Comparison of ENCODE assay signal across 16 cellular contexts in genomic region chr19:1974381-1975066, GRCh38. TPM values are rescaled to one million over a fixed set of nuclear protein-coding genes. Genes with fewer than 3 reads are reported as not detected.
A peak's percentile ranks its signal among the peaks of the same experiment; 100 is the strongest.
DNase-seq lines count a peak whose midpoint lies in the region; ATAC-seq and TF ChIP-seq lines count a peak whose summit lies in the region.
"Had no signal": no experiment of that assay in that cellular context is flagged by ENCODE, and none has a peak within 500 bp of the region (broad histone marks: within the 10 kb centered on the region; RNA-seq: fewer than 3 reads in every experiment).

No MANE protein-coding gene starts in this region.

- H3K9ac ChIP-seq in fibroblast of lung (ENCODE audit: insufficient read depth, low read length) = no peak overlapping the region

- H3K27me3 ChIP-seq in fibroblast of lung (ENCODE audit: control insufficient read depth, insufficient read depth, low read length) = no peaks in the 10 kb centered on the region
- H3K27me3 ChIP-seq in WERI-Rb-1 (ENCODE audit: insufficient read depth, low read depth, severe bottlenecking) = no peaks in the 10 kb centered on the region
- H3K27me3 ChIP-seq: BLaER1 treated with 17β-estradiol and CSF1 and Interleukin-3, amounts not matched to agents 10 nM and 100 nM had no signal

- intact Hi-C loops in activated CD4-positive, alpha-beta T cell treated with anti-CD3 and anti-CD28 coated beads for 36 hours (cut with DNase I, micrococcal nuclease) = no loop called here

- peak overlapping the region; percentile 40 for H3K4me2 ChIP-seq in fibroblast of lung (ENCODE audit: extremely low read depth, insufficient read depth, low read length)
- H3K4me2 ChIP-seq: BLaER1 treated with 17β-estradiol and CSF1 and Interleukin-3, amounts not matched to agents 10 nM and 100 nM had no signal

- H3K9me3 Mint-ChIP-seq in activated CD4-positive, alpha-beta T cell treated with anti-CD3 and anti-CD28 coated beads, Interleukin-2, amount 10 ng/mL, durations not matched to agents 7 days and 5 days = no peaks in the 10 kb centered on the region
- H3K9me3 Mint-ChIP-seq in activated CD4-positive, alpha-beta T cell treated with anti-CD3 and anti-CD28 coated beads for 36 hours (ENCODE audit: low read depth) = no peaks in the 10 kb centered on the region
- no peaks in the 10 kb centered on the region for H3K9me3 Mint-ChIP-seq in natural killer cell treated with Interleukin-12 subunit alpha and Interleukin-12 subunit beta and Interleukin-15 and Interleukin-18, amount 100 ng/mL, for 72 hours
- H3K9me3 Mint-ChIP-seq: CD4-positive, CD25-positive, alpha-beta regulatory T cell; H9 had no signal

- H3K27ac Mint-ChIP-seq in activated CD4-positive, alpha-beta T cell treated with anti-CD3 and anti-CD28 coated beads, Interleukin-2, amount 10 ng/mL, durations not matched to agents 7 days and 5 days = peak overlapping the region; percentile 25
- no peak overlapping the region for H3K27ac Mint-ChIP-seq in activated CD4-positive, alpha-beta T cell treated with anti-CD3 and anti-CD28 coated beads for 36 hours
- no peak overlapping the region for H3K27ac Mint-ChIP-seq in natural killer cell treated with Interleukin-12 subunit alpha and Interleukin-12 subunit beta and Interleukin-15 and Interleukin-18, amount 100 ng/mL, for 72 hours

- CTCF ChIA-PET in activated CD4-positive, alpha-beta T cell treated with anti-CD3 and anti-CD28 coated beads, Interleukin-2, amount 10 ng/mL, durations not matched to agents 7 days and 5 days (lab: Charles Lee) = no interaction called here
- CTCF ChIA-PET in activated CD4-positive, alpha-beta T cell treated with anti-CD3 and anti-CD28 coated beads for 36 hours (lab: Charles Lee) = no interaction called here

- TF ChIP-seq CTCF in fibroblast of lung (conservative IDR thresholded peaks at IDR 0.05 in 1 of 2, IDR thresholded peaks at IDR 0.05 in 1 of 2; ENCODE audit: low read depth in 1 of 2, low read length in 2 of 2) (no peak), WERI-Rb-1 (IDR thresholded peaks at IDR 0.05; ENCODE audit: low read depth, low read length) (no peak)

- H3K27ac ChIP-seq in fibroblast of lung (ENCODE audit: insufficient read depth, low read length) (peak overlapping the region; percentile 10), substantia nigra (ENCODE audit: low read depth, low read length, poor library complexity, severe bottlenecking) (peak overlapping the region; percentile 38), WERI-Rb-1 (no peak overlapping the region)
- H3K27ac ChIP-seq: 22Rv1; BLaER1 treated with 17β-estradiol and CSF1 and Interleukin-3, amounts not matched to agents 10 nM and 100 nM had no signal

- H3K4me1 ChIP-seq in fibroblast of lung (ENCODE audit: control insufficient read depth, extremely low read depth, insufficient read depth, low read length) = peaks cover 2% of the 10 kb centered on the region

- peaks cover 18% of the 10 kb centered on the region for H3K79me2 ChIP-seq in fibroblast of lung (ENCODE audit: control insufficient read depth, insufficient read depth, low read length)

- no peak overlapping the region for H2AFZ ChIP-seq in fibroblast of lung (ENCODE audit: low read length)

- peaks cover 3% of the 10 kb centered on the region for H3K4me1 Mint-ChIP-seq in activated CD4-positive, alpha-beta T cell treated with anti-CD3 and anti-CD28 coated beads, Interleukin-2, amount 10 ng/mL, durations not matched to agents 7 days and 5 days
- H3K4me1 Mint-ChIP-seq in activated CD4-positive, alpha-beta T cell treated with anti-CD3 and anti-CD28 coated beads for 36 hours = peaks cover 3% of the 10 kb centered on the region
- peaks cover 0 to 10% of the 10 kb centered on the region in 2 donors for H3K4me1 Mint-ChIP-seq in natural killer cell treated with Interleukin-12 subunit alpha and Interleukin-12 subunit beta and Interleukin-15 and Interleukin-18, amount 100 ng/mL, for 72 hours (ENCODE audit: low read depth in 2 of 2)
- H3K4me1 Mint-ChIP-seq: H9 had no signal

- H3K9me3 ChIP-seq in fibroblast of lung (ENCODE audit: control insufficient read depth, insufficient read depth, low read depth, low read length) (no peaks in the 10 kb centered on the region), WERI-Rb-1 (ENCODE audit: severe bottlenecking) (no peaks in the 10 kb centered on the region)
- H3K9me3 ChIP-seq: BLaER1 treated with 17β-estradiol and CSF1 and Interleukin-3, amounts not matched to agents 10 nM and 100 nM had no signal

- H3K36me3 ChIP-seq in fibroblast of lung (ENCODE audit: control insufficient read depth, insufficient read depth, low read length) = peaks cover 4% of the 10 kb centered on the region
- H3K36me3 ChIP-seq in WERI-Rb-1 = peaks cover 61% of the 10 kb centered on the region

- POLR2A ChIA-PET in activated CD4-positive, alpha-beta T cell treated with anti-CD3 and anti-CD28 coated beads, Interleukin-2, amount 10 ng/mL, durations not matched to agents 7 days and 5 days (lab: Charles Lee) = no interaction called here
- POLR2A ChIA-PET in activated CD4-positive, alpha-beta T cell treated with anti-CD3 and anti-CD28 coated beads for 36 hours (lab: Charles Lee) = no interaction called here

- no peaks in the 10 kb centered on the region for H3K27me3 Mint-ChIP-seq in activated CD4-positive, alpha-beta T cell treated with anti-CD3 and anti-CD28 coated beads, Interleukin-2, amount 10 ng/mL, durations not matched to agents 7 days and 5 days
- H3K27me3 Mint-ChIP-seq in activated CD4-positive, alpha-beta T cell treated with anti-CD3 and anti-CD28 coated beads for 36 hours = no peaks in the 10 kb centered on the region
- no peaks in the 10 kb centered on the region for H3K27me3 Mint-ChIP-seq in natural killer cell treated with Interleukin-12 subunit alpha and Interleukin-12 subunit beta and Interleukin-15 and Interleukin-18, amount 100 ng/mL, for 72 hours
- H3K27me3 Mint-ChIP-seq: CD4-positive, CD25-positive, alpha-beta regulatory T cell had no signal

- no peak for ATAC-seq in activated CD4-positive, alpha-beta T cell treated with anti-CD3 and anti-CD28 coated beads for 36 hours
- no peak for ATAC-seq in natural killer cell treated with Interleukin-12 subunit alpha and Interleukin-12 subunit beta and Interleukin-15 and Interleukin-18, amount 100 ng/mL, for 72 hours

- DNase-seq in activated CD4-positive, alpha-beta T cell treated with anti-CD3 and anti-CD28 coated beads, Interleukin-2, amount 10 ng/mL, durations not matched to agents 7 days and 5 days = no peak
- no peak for DNase-seq in activated CD4-positive, alpha-beta T cell treated with anti-CD3 and anti-CD28 coated beads for 36 hours
- DNase-seq in fibroblast of lung (ENCODE audit: low read depth in 2 of 2) (no peak), substantia nigra (lab: John Stamatoyannopoulos, UW) (no peak), WERI-Rb-1 (no peak), amygdala (lab: John Stamatoyannopoulos, UW) (no peak)
- peak; percentile 59 for DNase-seq in natural killer cell treated with Interleukin-12 subunit alpha and Interleukin-12 subunit beta and Interleukin-15 and Interleukin-18, amount 100 ng/mL, for 72 hours (ENCODE audit: low spot score)
- no peak for DNase-seq in stimulated activated naive CD4-positive, alpha-beta T cell treated with Interleukin-2 at 50 U/mL for 16 hours (lab: John Stamatoyannopoulos, UW)
- DNase-seq: AML-193; CD4-positive, CD25-positive, alpha-beta regulatory T cell; DMS53; GF-D8; GOT3; H9 had no signal

- H4K20me1 ChIP-seq in fibroblast of lung (ENCODE audit: control insufficient read depth, extremely low read depth, insufficient read depth, low read length) = no peaks in the 10 kb centered on the region

- H3K4me3 ChIP-seq in fibroblast of lung (replicated peaks in 1 of 4; ENCODE audit: control extremely low read depth in 1 of 4, insufficient read depth in 1 of 4, low read depth in 3 of 4, low read length in 4 of 4) (no peak overlapping the region), WERI-Rb-1 (ENCODE audit: low read depth, low read length) (no peak overlapping the region)
- H3K4me3 ChIP-seq: BLaER1 treated with 17β-estradiol and CSF1 and Interleukin-3, amounts not matched to agents 10 nM and 100 nM had no signal

- no peak overlapping the region for H3K4me3 Mint-ChIP-seq in activated CD4-positive, alpha-beta T cell treated with anti-CD3 and anti-CD28 coated beads, Interleukin-2, amount 10 ng/mL, durations not matched to agents 7 days and 5 days
- H3K4me3 Mint-ChIP-seq in activated CD4-positive, alpha-beta T cell treated with anti-CD3 and anti-CD28 coated beads for 36 hours = no peak overlapping the region
- H3K4me3 Mint-ChIP-seq in natural killer cell treated with Interleukin-12 subunit alpha and Interleukin-12 subunit beta and Interleukin-15 and Interleukin-18, amount 100 ng/mL, for 72 hours = no peak overlapping the region
- H3K4me3 Mint-ChIP-seq: CD4-positive, CD25-positive, alpha-beta regulatory T cell; H9 had no signal

- peaks cover 12% of the 10 kb centered on the region for H3K36me3 Mint-ChIP-seq in activated CD4-positive, alpha-beta T cell treated with anti-CD3 and anti-CD28 coated beads, Interleukin-2, amount 10 ng/mL, durations not matched to agents 7 days and 5 days (ENCODE audit: low read depth)
- H3K36me3 Mint-ChIP-seq in activated CD4-positive, alpha-beta T cell treated with anti-CD3 and anti-CD28 coated beads for 36 hours (ENCODE audit: low read depth) = peaks cover 7% of the 10 kb centered on the region
- H3K36me3 Mint-ChIP-seq in natural killer cell treated with Interleukin-12 subunit alpha and Interleukin-12 subunit beta and Interleukin-15 and Interleukin-18, amount 100 ng/mL, for 72 hours = no peaks in the 10 kb centered on the region
- H3K36me3 Mint-ChIP-seq: CD4-positive, CD25-positive, alpha-beta regulatory T cell had no signal

RNA-seq across cellular contexts. Expression of gene CSNK1G2, which starts 33.6 kb away (rescaled TPM):
- 100 to 1,000 TPM; 112 to 119 TPM for total RNA-seq in activated CD4-positive, alpha-beta T cell treated with anti-CD3 and anti-CD28 coated beads, Interleukin-2, amount 10 ng/mL, durations not matched to agents 7 days and 5 days
- 10 to 100 TPM; 56.0 to 78.1 TPM for total RNA-seq in activated CD4-positive, alpha-beta T cell treated with anti-CD3 and anti-CD28 coated beads for 36 hours
- total RNA-seq in fibroblast of lung = 50.1 and 58.6 TPM in 2 replicates
- polyA plus RNA-seq in fibroblast of lung = 21.2 and 22.5 TPM in 2 replicates
- polyA plus RNA-seq in fibroblast of lung (2012) = 43.9 and 45.2 TPM in 2 replicates
- polyA minus RNA-seq in fibroblast of lung (ENCODE audit: low replicate concordance) = 39.5 and 59.7 TPM in 2 replicates
- total RNA-seq in natural killer cell treated with Interleukin-12 subunit alpha and Interleukin-12 subunit beta and Interleukin-15 and Interleukin-18, amount 100 ng/mL, for 72 hours = 100 to 1,000 TPM in 1 of 2 donors, 10 to 100 TPM in 1; 57.5 to 103 TPM

RNA-seq across cellular contexts. Expression of gene BTBD2, which starts 41.0 kb away (rescaled TPM):
- 10 to 100 TPM; 61.3 to 66.3 TPM for total RNA-seq in activated CD4-positive, alpha-beta T cell treated with anti-CD3 and anti-CD28 coated beads, Interleukin-2, amount 10 ng/mL, durations not matched to agents 7 days and 5 days
- total RNA-seq in activated CD4-positive, alpha-beta T cell treated with anti-CD3 and anti-CD28 coated beads for 36 hours = 10 to 100 TPM; 46.7 to 61.8 TPM
- total RNA-seq in fibroblast of lung = 54.7 and 70.2 TPM in 2 replicates
- 14.0 and 19.1 TPM in 2 replicates for polyA plus RNA-seq in fibroblast of lung
- 63.7 and 82.3 TPM in 2 replicates for polyA plus RNA-seq in fibroblast of lung (2012)
- polyA minus RNA-seq in fibroblast of lung (ENCODE audit: low replicate concordance) = 105 and 111 TPM in 2 replicates
- total RNA-seq in natural killer cell treated with Interleukin-12 subunit alpha and Interleukin-12 subunit beta and Interleukin-15 and Interleukin-18, amount 100 ng/mL, for 72 hours = 10 to 100 TPM; 19.9 to 23.0 TPM
